In the genomic region with DNA sequence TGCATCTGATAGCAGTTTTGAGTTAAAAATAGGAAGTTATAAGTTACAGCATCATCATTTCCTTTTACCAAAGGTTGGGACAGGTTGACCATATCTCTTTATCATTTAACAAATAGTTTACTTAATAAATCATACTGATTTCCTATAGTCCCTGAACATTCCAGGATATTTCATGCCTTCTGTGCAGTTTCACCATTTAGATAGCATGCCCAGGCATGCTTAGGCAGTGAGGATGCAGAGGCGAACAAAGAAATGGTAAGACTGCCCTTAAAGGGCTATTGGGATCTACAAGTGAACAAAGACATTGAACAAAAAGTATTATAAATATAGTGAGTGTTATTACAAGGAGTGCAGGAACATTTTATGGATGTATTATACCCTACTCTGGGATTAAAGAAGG, we compare ENCODE assay signal across 20 cellular contexts.
"Had no signal": no experiment of that assay in that cellular context is flagged by ENCODE, and none has a peak within 500 bp of the region (broad histone marks: within the 10 kb centered on the region; RNA-seq: fewer than 3 reads in every experiment).

No MANE protein-coding gene starts in this region.

- H3K9me3 Mint-ChIP-seq: activated naive CD4-positive, alpha-beta T cell treated with anti-CD3 and anti-CD28 coated beads, Interleukin-2, amount 50 U/mL, for 72 hours; activated T-helper 1 cell treated with anti-CD3 and anti-CD28 coated beads, Interleukin-12 subunit alpha, Interleukin-12 subunit beta, Interleukin-2, Interleukin-4 antibody, amounts not matched to agents 30 ng/mL and 10 ng/mL and 1 ng/mL, durations not matched to agents 14 hours and 24 hours and 36 hours had no signal

- ATAC-seq: activated naive CD4-positive, alpha-beta T cell treated with anti-CD3 and anti-CD28 coated beads, Interleukin-2, amount 50 U/mL, for 72 hours; stimulated activated memory B cell treated with anti-CD40 and anti-IgM and Interleukin-4, amounts not matched to agents 10 μg/mL and 1 μg/mL and 100 μg/mL, for 72 hours; upper lobe of right lung had no signal

- DNase-seq: activated CD4-positive, alpha-beta T cell treated with anti-CD3 and anti-CD28 coated beads, Interleukin-2, amount 50 U/mL, for 4 hours; activated gamma-delta T cell treated with Interleukin-2 at 50 U/mL for 16 hours; adrenal gland; caudate nucleus; endodermal cell; glutamatergic neuron; hippocampal formation; kidney; left ventricle myocardium inferior; retina; spleen; stimulated activated CD4-positive, alpha-beta T cell treated with anti-CD3 and anti-CD28 coated beads, Interleukin-4, amount 100 ng/mL, for 4 hours; SW 1271; T-helper 2 cell; testis; upper lobe of right lung; WERI-Rb-1 had no signal

- H3K27ac ChIP-seq: adrenal gland, left ventricle myocardium inferior, spleen, testis, upper lobe of right lung, WERI-Rb-1 had no signal

- H3K4me1 Mint-ChIP-seq: stimulated activated memory B cell treated with anti-CD40 and anti-IgM and Interleukin-4, amounts not matched to agents 10 μg/mL and 1 μg/mL and 100 μg/mL, for 72 hours had no signal

- H3K27me3 Mint-ChIP-seq: stimulated activated memory B cell treated with anti-CD40 and anti-IgM and Interleukin-4, amounts not matched to agents 10 μg/mL and 1 μg/mL and 100 μg/mL, for 72 hours had no signal

- H3K36me3 ChIP-seq: adrenal gland, left ventricle myocardium inferior, upper lobe of right lung had no signal

- H3K27me3 ChIP-seq: adrenal gland, spleen, testis, upper lobe of right lung had no signal

- H3K4me1 ChIP-seq: adrenal gland, left ventricle myocardium inferior, spleen, testis, upper lobe of right lung had no signal

- H3K27ac Mint-ChIP-seq: activated T-helper 1 cell treated with anti-CD3 and anti-CD28 coated beads, Interleukin-12 subunit alpha, Interleukin-12 subunit beta, Interleukin-2, Interleukin-4 antibody, amounts not matched to agents 30 ng/mL and 10 ng/mL and 1 ng/mL, durations not matched to agents 14 hours and 24 hours and 36 hours; endodermal cell; stimulated activated memory B cell treated with anti-CD40 and anti-IgM and Interleukin-4, amounts not matched to agents 10 μg/mL and 1 μg/mL and 100 μg/mL, for 72 hours had no signal

- H3K4me3 Mint-ChIP-seq: activated T-helper 1 cell treated with anti-CD3 and anti-CD28 coated beads, Interleukin-12 subunit alpha, Interleukin-12 subunit beta, Interleukin-2, Interleukin-4 antibody, amounts not matched to agents 30 ng/mL and 10 ng/mL and 1 ng/mL, durations not matched to agents 14 hours and 24 hours and 36 hours; endodermal cell; stimulated activated memory B cell treated with anti-CD40 and anti-IgM and Interleukin-4, amounts not matched to agents 10 μg/mL and 1 μg/mL and 100 μg/mL, for 72 hours had no signal

- H3K4me3 ChIP-seq: adrenal gland, left ventricle myocardium inferior, spleen, testis, upper lobe of right lung had no signal
